In the genomic region with DNA sequence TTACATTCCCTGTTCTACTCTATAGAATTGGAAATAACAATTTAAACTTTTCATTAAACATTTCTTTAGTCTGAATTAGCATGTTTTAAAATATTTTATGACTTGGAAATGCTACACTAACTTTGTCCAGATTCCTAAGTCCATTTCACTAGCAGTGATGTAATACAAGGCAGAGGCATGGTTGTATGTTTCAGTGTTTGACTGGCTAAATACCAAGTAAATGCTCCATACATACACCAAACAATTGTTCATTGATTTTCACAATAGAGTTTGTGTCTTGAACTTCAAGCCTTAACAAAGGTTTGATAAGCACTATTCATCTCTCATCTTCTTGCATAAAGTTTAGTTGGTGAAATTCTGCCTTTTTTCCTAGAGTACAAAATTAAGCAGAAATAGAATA, we compare ENCODE assay signal across 29 cellular contexts. TPM values are rescaled to one million over a fixed set of nuclear protein-coding genes. Genes with fewer than 3 reads are reported as not detected.
A peak's percentile ranks its signal among the peaks of the same experiment; 100 is the strongest.
DNase-seq lines count a peak whose midpoint lies in the region; TF ChIP-seq lines count a peak whose summit lies in the region.
"Had no signal": no experiment of that assay in that cellular context is flagged by ENCODE, and none has a peak within 500 bp of the region (broad histone marks: within the 10 kb centered on the region; RNA-seq: fewer than 3 reads in every experiment).

No MANE protein-coding gene starts in this region.

- 0 out of 2 replicates have a peak, but pooled peaks cover 4% of the 10 kb centered on the region for H3K27me3 Mint-ChIP-seq in HFFc6 (ENCODE audit: insufficient read depth)
- H3K27me3 Mint-ChIP-seq: activated CD8-positive, alpha-beta memory T cell treated with anti-CD3 and anti-CD28 coated beads, Interleukin-2, amount 10 ng/mL, durations not matched to agents 7 days and 5 days; activated naive CD8-positive, alpha-beta T cell treated with anti-CD3 and anti-CD28 coated beads, Interleukin-2, amount 10 ng/mL, durations not matched to agents 7 days and 5 days; effector memory CD8-positive, alpha-beta T cell; naive thymus-derived CD4-positive, alpha-beta T cell; progenitor cell of endocrine pancreas had no signal

- TF ChIP-seq CTCF in HFFc6 (IDR thresholded peaks at IDR 0.05) (no peak), dorsolateral prefrontal cortex (IDR thresholded peaks at IDR 0.05 in 54 of 56, conservative IDR thresholded peaks at IDR 0.05 in 2 of 56; ENCODE audit: low read depth in 1 of 56, partially characterized antibody in 56 of 56) (no peak), BE2C (IDR thresholded peaks at IDR 0.05; ENCODE audit: low read depth, low read length) (no peak)

- no peak overlapping the region for H3K4me3 Mint-ChIP-seq in HFFc6
- H3K4me3 Mint-ChIP-seq: activated CD8-positive, alpha-beta memory T cell treated with anti-CD3 and anti-CD28 coated beads, Interleukin-2, amount 10 ng/mL, durations not matched to agents 7 days and 5 days; activated naive CD8-positive, alpha-beta T cell treated with anti-CD3 and anti-CD28 coated beads, Interleukin-2, amount 10 ng/mL, durations not matched to agents 7 days and 5 days; activated T-cell treated with anti-CD3 and anti-CD28 coated beads, Interleukin-2, amount 50 U/mL, for 4 hours; CD14-positive monocyte; effector memory CD8-positive, alpha-beta T cell; naive thymus-derived CD4-positive, alpha-beta T cell; T-helper 1 cell treated with Interleukin-12 subunit alpha and Interleukin-12 subunit beta and Interleukin-4 antibody, amounts not matched to agents 30 μg/mL and 1 μg/mL, for 36 hours had no signal

- no peak for DNase-seq in HFFc6
- DNase-seq in dorsolateral prefrontal cortex: no peak
- DNase-seq in medulla oblongata (ENCODE audit: extremely low spot score): peak; percentile 38
- DNase-seq in superior temporal gyrus (ENCODE audit: extremely low spot score): peak; percentile 70
- no peak for DNase-seq in BE2C
- DNase-seq in D341Med (ENCODE audit: low spot score): no peak
- no peak for DNase-seq in NCI-H1105 treated with DMSO at 0.1 percent for 48 hours (lab: John Stamatoyannopoulos, UW)
- DNase-seq: activated CD8-positive, alpha-beta memory T cell treated with anti-CD3 and anti-CD28 coated beads, Interleukin-2, amount 10 ng/mL, durations not matched to agents 7 days and 5 days; activated gamma-delta T cell treated with Interleukin-2 at 50 U/mL for 16 hours; activated naive CD8-positive, alpha-beta T cell treated with anti-CD3 and anti-CD28 coated beads, Interleukin-2, amount 10 ng/mL, durations not matched to agents 7 days and 5 days; activated T-cell treated with anti-CD3 and anti-CD28 coated beads, Interleukin-2, amount 50 U/mL, for 4 hours; Calu3; DMS79 treated with DMSO at 0.1 percent for 48 hours; effector memory CD8-positive, alpha-beta T cell; GF-D8; left lung; naive thymus-derived CD4-positive, alpha-beta T cell; NCI-H1105; NCI-H187 treated with DMSO at 0.1 percent for 48 hours; NCI-H526; NK-92 treated with Interleukin-12 subunit alpha and Interleukin-12 subunit beta, amount 100 ng/mL, for 24 hours; SK-N-SH; stimulated activated CD4-positive, alpha-beta T cell treated with anti-CD3 and anti-CD28 coated beads, Interleukin-4, amount 100 ng/mL, for 1 hour had no signal

- intact Hi-C loops in dorsolateral prefrontal cortex (cut with DNase I): no loop called here

- no peaks in the 10 kb centered on the region for H3K36me3 Mint-ChIP-seq in HFFc6 (ENCODE audit: low read depth)
- H3K36me3 Mint-ChIP-seq: CD14-positive monocyte had no signal

- no peaks in the 10 kb centered on the region for H3K9me3 Mint-ChIP-seq in HFFc6
- H3K9me3 Mint-ChIP-seq: activated T-cell treated with anti-CD3 and anti-CD28 coated beads, Interleukin-2, amount 50 U/mL, for 4 hours; CD14-positive monocyte; effector memory CD8-positive, alpha-beta T cell; naive thymus-derived CD4-positive, alpha-beta T cell; T-helper 1 cell treated with Interleukin-12 subunit alpha and Interleukin-12 subunit beta and Interleukin-4 antibody, amounts not matched to agents 30 μg/mL and 1 μg/mL, for 36 hours had no signal

- 0 out of 2 replicates have a peak overlapping the region, but pooled peaks have one; percentile 11 for H3K27ac Mint-ChIP-seq in HFFc6
- H3K27ac Mint-ChIP-seq: activated CD8-positive, alpha-beta memory T cell treated with anti-CD3 and anti-CD28 coated beads, Interleukin-2, amount 10 ng/mL, durations not matched to agents 7 days and 5 days; activated naive CD8-positive, alpha-beta T cell treated with anti-CD3 and anti-CD28 coated beads, Interleukin-2, amount 10 ng/mL, durations not matched to agents 7 days and 5 days; CD14-positive monocyte; progenitor cell of endocrine pancreas; T-helper 1 cell treated with Interleukin-12 subunit alpha and Interleukin-12 subunit beta and Interleukin-4 antibody, amounts not matched to agents 30 μg/mL and 1 μg/mL, for 36 hours had no signal

- no peaks in the 10 kb centered on the region for H3K36me3 ChIP-seq in BE2C
- H3K36me3 ChIP-seq: ascending aorta, left lung, neutrophil had no signal

- H3K27me3 ChIP-seq in dorsolateral prefrontal cortex (no peaks in the 10 kb centered on the region), BE2C (no peaks in the 10 kb centered on the region)
- H3K27me3 ChIP-seq: ascending aorta, left lung, neutrophil had no signal

- peaks cover 32% of the 10 kb centered on the region for H3K4me1 Mint-ChIP-seq in HFFc6 (ENCODE audit: low read depth)
- H3K4me1 Mint-ChIP-seq: activated CD8-positive, alpha-beta memory T cell treated with anti-CD3 and anti-CD28 coated beads, Interleukin-2, amount 10 ng/mL, durations not matched to agents 7 days and 5 days had no signal

- H3K4me3 ChIP-seq in dorsolateral prefrontal cortex (no peak overlapping the region), BE2C (ENCODE audit: low read depth, low read length) (no peak overlapping the region)
- H3K4me3 ChIP-seq: ascending aorta, coronary artery, left lung had no signal

- no peaks in the 10 kb centered on the region for H3K4me1 ChIP-seq in BE2C
- H3K4me1 ChIP-seq: left lung had no signal

- H3K9me3 ChIP-seq in BE2C: no peaks in the 10 kb centered on the region
- H3K9me3 ChIP-seq: ascending aorta, left lung, neutrophil, SK-N-SH had no signal

- peak overlapping the region in 47 of 59 donors; percentile 12 to 85 (median 62) for H3K27ac ChIP-seq in dorsolateral prefrontal cortex
- H3K27ac ChIP-seq: coronary artery, neutrophil had no signal

RNA-seq across cellular contexts. Expression of a gene that starts 13.5 kb away (rescaled TPM):
- total RNA-seq in HFFc6 (2021; fragmentation: NEBNext Ultra II Directional; extraction: Animal tissue kit (Norgen Biotek cat#: 25700)): 10 to 100 TPM; 24.0 to 29.0 (median 26.4) TPM
- 100 to 1,000 TPM in 1 of 120 experiments, 10 to 100 TPM in 119; 45.9 to 102 (median 63.1) TPM for total RNA-seq in dorsolateral prefrontal cortex
- 37.5 TPM for polyA plus RNA-seq in BE2C (2012; ENCODE audit: insufficient read depth, insufficient read length, low read depth)

RNA-seq across cellular contexts. Expression of a gene that starts 35.6 kb away (rescaled TPM):
- 1,000 to 10,000 TPM; 1,163 to 1,334 (median 1,242) TPM for total RNA-seq in HFFc6 (2021; fragmentation: NEBNext Ultra II Directional; extraction: Animal tissue kit (Norgen Biotek cat#: 25700))
- total RNA-seq in dorsolateral prefrontal cortex: 100 to 1,000 TPM; 452 to 826 (median 596) TPM
- 461 TPM for polyA plus RNA-seq in BE2C (2012; ENCODE audit: insufficient read depth, insufficient read length, low read depth)

Comparison
In these comparisons a context has a peak if more than half of its experiments do, and no peak if none do; other contexts are left out.
1. DNase-seq: peak in medulla oblongata (single experiment) and superior temporal gyrus (single experiment); none in HFFc6 (single experiment), dorsolateral prefrontal cortex (0 of 10), BE2C (single experiment), D341Med (single experiment) and NCI-H1105 treated with DMSO at 0.1 percent for 48 hours (single experiment).